ENCODE assay signal across 8 cellular contexts in genomic region chr2:74957886-74958276, GRCh38. TPM values are rescaled to one million over a fixed set of nuclear protein-coding genes. Genes with fewer than 3 reads are reported as not detected.
DNase-seq lines count a peak whose midpoint lies in the region; ATAC-seq, FAIRE-seq and TF ChIP-seq lines count a peak whose summit lies in the region.

No MANE protein-coding gene starts in this region.

- H3K27ac ChIP-seq in A549, result peak overlapping the region; percentile 92 to 94
- H3K27ac ChIP-seq in Karpas-422 (ENCODE audit: low read length), result no peak overlapping the region
- H3K27ac ChIP-seq in mucosa of rectum (ENCODE audit: low read depth in 2 of 2, low read length in 2 of 2), result peak overlapping the region; percentile 91

- TF ChIP-seq POLR2A in A549 (IDR thresholded peaks at IDR 0.05; ENCODE audit: low read length), result no peak

- 46% methylated on average over 5 of the region's 5 CpGs for WGBS in A549 (ENCODE audit: missing lambda C conversion rate)

- TF ChIP-seq EP300 in A549 (IDR thresholded peaks at IDR 0.05), result no peak

- H3K36me3 ChIP-seq in Karpas-422 (ENCODE audit: insufficient read depth, low read length), result peaks cover 34% of the 10 kb centered on the region
- peaks cover 2% of the 10 kb centered on the region in 2 donors for H3K36me3 ChIP-seq in mucosa of rectum (ENCODE audit: control insufficient read depth in 2 of 2, insufficient read depth in 2 of 2, low read length in 2 of 2)

- no peak for TF ChIP-seq CTCF in A549 (IDR thresholded peaks at IDR 0.05)
- no peak for TF ChIP-seq CTCF in MCF 10A (IDR thresholded peaks at IDR 0.05; ENCODE audit: unreplicated experiment)

- H3K36me3 Mint-ChIP-seq in MCF 10A (ENCODE audit: insufficient read depth, unreplicated experiment), result peaks cover 17% of the 10 kb centered on the region

- H3K9ac ChIP-seq in Karpas-422 (ENCODE audit: low read length), result peak overlapping the region; percentile 76
- peak overlapping the region; percentile 38 to 83 for H3K9ac ChIP-seq in mucosa of rectum (ENCODE audit: low read depth in 1 of 2, low read length in 2 of 2)

- peak overlapping the region; percentile 56 for H3K4me3 ChIP-seq in A549
- peak overlapping the region; percentile 64 for H3K4me3 ChIP-seq in Karpas-422 (ENCODE audit: low read length)
- peak overlapping the region; percentile 83 to 92 for H3K4me3 ChIP-seq in mucosa of rectum (ENCODE audit: low read length in 2 of 2)

- H3K9me3 ChIP-seq in A549, result no peaks in the 10 kb centered on the region
- H3K9me3 ChIP-seq in Karpas-422 (ENCODE audit: low read length), result peaks cover 19% of the 10 kb centered on the region
- peaks cover 0 to 2% of the 10 kb centered on the region in 2 donors for H3K9me3 ChIP-seq in mucosa of rectum (ENCODE audit: control insufficient read depth in 2 of 2, low read length in 2 of 2)

- no peak for ATAC-seq in A549

- CTCF ChIA-PET in A549 (lab: Yijun Ruan, JAX) (interaction anchor here (1.0 to 1.7 kb wide), 2 partner anchors 22 to 38 kb away, joined by 3 to 5 read pairs; no protein-coding TSS in a partner anchor), MCF 10A (lab: Yijun Ruan, JAX) (interaction anchor here (0.6 kb wide), 1 partner anchor 244 kb away, joined by 4 read pairs; no protein-coding TSS in a partner anchor)

- H3K27ac Mint-ChIP-seq in MCF 10A (ENCODE audit: low read depth, unreplicated experiment), result peak overlapping the region; percentile 68

- POLR2A ChIA-PET in A549 (lab: Yijun Ruan, JAX) (no interaction called here), MCF 10A (lab: Yijun Ruan, JAX) (interaction anchor here (1.1 kb wide), 1 partner anchor 12 kb away, joined by 3 read pairs; no protein-coding TSS in a partner anchor)

- DNase-seq in A549 (ENCODE audit: low read depth in 1 of 2, low spot score in 1 of 2), result no peak
- DNase-seq in Karpas-422, result peak; percentile 51
- DNase-seq in MCF 10A (ENCODE audit: unreplicated experiment), result no peak
- DNase-seq in 8988T, result no peak
- no peak for DNase-seq in kidney tubule cell (ENCODE audit: low spot score)
- no peak for DNase-seq in activated effector memory CD4-positive, alpha-beta T cell treated with anti-CD3 and anti-CD28 coated beads, Interleukin-2, amount 50 U/mL, for 16 hours
- DNase-seq in NK-92 treated with Interleukin-12 subunit alpha and Interleukin-12 subunit beta, amount 100 ng/mL, for 24 hours (lab: John Stamatoyannopoulos, UW), result no peak

- H3K4me3 Mint-ChIP-seq in MCF 10A (ENCODE audit: unreplicated experiment), result peak overlapping the region; percentile 80

- no peaks in the 10 kb centered on the region for H3K27me3 Mint-ChIP-seq in MCF 10A (ENCODE audit: insufficient read depth, unreplicated experiment)

- H3K4me1 ChIP-seq in A549 (peaks cover 9% of the 10 kb centered on the region), Karpas-422 (ENCODE audit: low read length) (peaks cover 12% of the 10 kb centered on the region), mucosa of rectum (ENCODE audit: control insufficient read depth in 2 of 2, insufficient read depth in 2 of 2, low read length in 2 of 2) (peaks cover 11 to 12% of the 10 kb centered on the region in 2 donors)

- H2AFZ ChIP-seq in Karpas-422 (ENCODE audit: low read length), result peak overlapping the region; percentile 97

- no peak for TF ChIP-seq RAD21 in A549 (conservative IDR thresholded peaks at IDR 0.05 in 1 of 2, IDR thresholded peaks at IDR 0.05 in 1 of 2)

- H3K4me1 Mint-ChIP-seq in MCF 10A (ENCODE audit: insufficient read depth, unreplicated experiment), result peaks cover 16% of the 10 kb centered on the region

- no peak for FAIRE-seq in A549 (lab: Jason Lieb, UNC)

- TSS peak; percentile 81 for BruUV-seq in MCF 10A (replicated peaks; lab: Mats Ljungman, UMichigan)

- H3K27me3 ChIP-seq in Karpas-422 (ENCODE audit: low read length), result no peaks in the 10 kb centered on the region
- no peaks in the 10 kb centered on the region for H3K27me3 ChIP-seq in mucosa of rectum (ENCODE audit: control insufficient read depth in 2 of 2, insufficient read depth in 2 of 2, low read length in 2 of 2)

- H3K4me2 ChIP-seq in A549, result peak overlapping the region; percentile 84
- peak overlapping the region; percentile 64 for H3K4me2 ChIP-seq in Karpas-422 (ENCODE audit: low read depth, low read length, poor library complexity, severe bottlenecking)

- intact Hi-C loops in MCF 10A (cut with micrococcal nuclease), result loop anchor here (5.0 kb wide), 1 partner anchor 66 kb away; no protein-coding TSS in a partner anchor

- no peaks in the 10 kb centered on the region for H3K9me3 Mint-ChIP-seq in MCF 10A (ENCODE audit: unreplicated experiment)

- H4K20me1 ChIP-seq in Karpas-422 (ENCODE audit: insufficient read depth, low read depth, low read length), result no peaks in the 10 kb centered on the region

- H3K79me2 ChIP-seq in Karpas-422 (ENCODE audit: low read length), result no peaks in the 10 kb centered on the region

- H3K9me2 ChIP-seq in Karpas-422 (replicated peaks; ENCODE audit: insufficient read depth, low read length), result no peaks in the 10 kb centered on the region

TF ChIP-seq in A549, 52 proteins besides CTCF, POLR2A, EP300 and RAD21 (continues in another document):
- TF ChIP-seq NPAS2 (CRISPR knock-in tag; IDR thresholded peaks at IDR 0.05; ENCODE audit: borderline replicate concordance) (0 out of 2 replicates have a peak, but pooled peaks have one; percentile 21), CHD4 (IDR thresholded peaks at IDR 0.05; ENCODE audit: borderline replicate concordance) (no peak; the same call in 1 of the 2 replicates), PHF8 (IDR thresholded peaks at IDR 0.05; ENCODE audit: borderline replicate concordance, low read depth) (no peak), REST (IDR thresholded peaks at IDR 0.05) (no peak), RCOR1 (IDR thresholded peaks at IDR 0.05; ENCODE audit: low read depth, low read length) (no peak), RARB (CRISPR knock-in tag; IDR thresholded peaks at IDR 0.05) (0 out of 2 replicates have a peak, but pooled peaks have one; percentile 28), CEBPB (IDR thresholded peaks at IDR 0.05) (0 out of 4 replicates have a peak, but pooled peaks of 1 of the 2 experiments have one; percentile 4), USF2 (IDR thresholded peaks at IDR 0.05) (no peak), ATOH8 (CRISPR knock-in tag; IDR thresholded peaks at IDR 0.05; ENCODE audit: low read depth) (0 out of 2 replicates have a peak, but pooled peaks have one; percentile 77), E2F6 (IDR thresholded peaks at IDR 0.05; ENCODE audit: borderline replicate concordance, low read depth) (no peak), GATA3 (IDR thresholded peaks at IDR 0.05; ENCODE audit: borderline replicate concordance) (no peak)

RNA-seq across cellular contexts. Expression of gene POLE4, which starts 0.6 kb away (rescaled TPM):
- polyA plus RNA-seq in A549 (2011; rRNA removed) (88.5 and 101 TPM in 2 replicates), A549 (2017; fragmentation: RNase III; extraction: RNeasy Plus Mini Kit Qiagen cat#74134 plus additional on column Dnase treatment) (83.1 to 91.4 TPM (median 90.4 TPM) in 3 replicates)
- polyA plus RNA-seq in A549 (2012; cell fraction: cytosol; rRNA removed), result 78.9 and 89.8 TPM in 2 replicates
- 24.0 and 30.4 TPM in 2 replicates for polyA plus RNA-seq in A549 (2012; cell fraction: nucleus; rRNA removed)
- 17.0 and 19.9 TPM in 2 replicates for polyA minus RNA-seq in A549 (2011; rRNA and poly(A)+ RNA removed)
- total RNA-seq in Karpas-422 (2014; rRNA removed; shearing (Covaris generic); ENCODE audit: low replicate concordance), result 72.9 and 77.6 TPM in 2 replicates
- total RNA-seq in MCF 10A (2022), result 117 and 133 TPM in 2 replicates
